8 cellular contexts compared by ENCODE assay signal in genomic region chr16:68447721-68448359, GRCh38. TPM values are rescaled to one million over a fixed set of nuclear protein-coding genes. Genes with fewer than 3 reads are reported as not detected.
A peak's percentile ranks its signal among the peaks of the same experiment; 100 is the strongest.
DNase-seq lines count a peak whose midpoint lies in the region; TF ChIP-seq lines count a peak whose summit lies in the region.

No MANE protein-coding gene starts in this region.

- H3F3A ChIP-seq in GM23248 (ENCODE audit: insufficient read depth), result peaks cover 6% of the 10 kb centered on the region; the same call in 1 of the 2 replicates
- no peaks in the 10 kb centered on the region for H3F3A ChIP-seq in OCI-LY1 (ENCODE audit: insufficient read depth, low read length)

- no peak for TF ChIP-seq CTCF in GM12864 (IDR thresholded peaks at IDR 0.05; ENCODE audit: low read depth, low read length, missing control alignments)
- no peak for TF ChIP-seq CTCF in OCI-LY1 (IDR thresholded peaks at IDR 0.05; ENCODE audit: low read length)
- no peak for TF ChIP-seq CTCF in esophagus muscularis mucosa (IDR thresholded peaks at IDR 0.05)
- no peak for TF ChIP-seq CTCF in parathyroid adenoma (IDR thresholded peaks at IDR 0.05)

- no peak for TF ChIP-seq POLR2A in esophagus muscularis mucosa (IDR thresholded peaks at IDR 0.05; ENCODE audit: low read depth)

- H3K9ac ChIP-seq in GM23248 (no peak overlapping the region), OCI-LY1 (ENCODE audit: low read length) (no peak overlapping the region), parathyroid adenoma (no peak overlapping the region)

- whole genome bisulfite sequencing in GM23248 (ENCODE audit: low coverage in 1 of 2, low lambda C conversion rate in 2 of 2, missing lambda C conversion rate in 2 of 2), 2 experiments, result 6 to 8% methylated on average over 29 to 34 of the region's 35 CpGs
- 0% methylated on average over 11 of the region's 35 CpGs for WGBS in esophagus muscularis mucosa

- in situ Hi-C loops in GM23248 (cut with MboI), result no loop called here

- H3K36me3 ChIP-seq in GM23248 (ENCODE audit: low read depth) (no peaks in the 10 kb centered on the region), OCI-LY1 (ENCODE audit: insufficient read depth, low read length) (no peaks in the 10 kb centered on the region), esophagus muscularis mucosa (no peaks in the 10 kb centered on the region), parathyroid adenoma (ENCODE audit: control insufficient read depth, insufficient read depth, low read length) (no peaks in the 10 kb centered on the region)

- no peaks in the 10 kb centered on the region for H3K9me3 ChIP-seq in GM23248 (ENCODE audit: low read depth)
- no peaks in the 10 kb centered on the region for H3K9me3 ChIP-seq in OCI-LY1 (ENCODE audit: low read length)
- H3K9me3 ChIP-seq in esophagus muscularis mucosa, result no peaks in the 10 kb centered on the region
- H3K9me3 ChIP-seq in parathyroid adenoma (ENCODE audit: control insufficient read depth, low read length), result no peaks in the 10 kb centered on the region

- DNase-seq in GM12864 (ENCODE audit: low read depth) (no peak), GM23248 (no peak), esophagus muscularis mucosa (ENCODE audit: extremely low spot score) (no peak), DMS114 treated with DMSO at 0.1 percent for 48 hours (lab: John Stamatoyannopoulos, UW; ENCODE audit: unreplicated experiment) (no peak), NCI-H774 (lab: John Stamatoyannopoulos, UW) (no peak), SIG-M5 (lab: John Stamatoyannopoulos, UW) (no peak)

- no peak overlapping the region for H2AFZ ChIP-seq in GM23248
- H2AFZ ChIP-seq in OCI-LY1 (ENCODE audit: low read length), result no peak overlapping the region
- H2AFZ ChIP-seq in parathyroid adenoma, result peak overlapping the region; percentile 90

- H3K79me2 ChIP-seq in GM23248 (ENCODE audit: insufficient read depth), result no peaks in the 10 kb centered on the region
- no peaks in the 10 kb centered on the region for H3K79me2 ChIP-seq in OCI-LY1 (ENCODE audit: insufficient read depth, low read length)
- H3K79me2 ChIP-seq in parathyroid adenoma, result peaks cover 2% of the 10 kb centered on the region

- intact Hi-C loops in esophagus muscularis mucosa (cut with DNase I), result no loop called here

- peak overlapping the region; percentile 47 for H3K4me3 ChIP-seq in GM12864 (ENCODE audit: low read depth, low read length)
- peak overlapping the region; percentile 73 for H3K4me3 ChIP-seq in GM23248
- H3K4me3 ChIP-seq in OCI-LY1 (ENCODE audit: low read depth, low read length, poor library complexity, severe bottlenecking), result peak overlapping the region; percentile 34
- H3K4me3 ChIP-seq in esophagus muscularis mucosa, result peak overlapping the region; percentile 52 to 63 (median 62)
- H3K4me3 ChIP-seq in parathyroid adenoma (ENCODE audit: low read depth, low read length), result peak overlapping the region; percentile 30

- H3K9me2 ChIP-seq in GM23248 (ENCODE audit: insufficient read depth) (no peaks in the 10 kb centered on the region), OCI-LY1 (ENCODE audit: low read depth, low read length) (no peaks in the 10 kb centered on the region)

- H3K27ac ChIP-seq in GM23248 (no peak overlapping the region), OCI-LY1 (ENCODE audit: low read depth, low read length, poor library complexity, severe bottlenecking) (no peak overlapping the region), esophagus muscularis mucosa (replicated peaks in 1 of 4) (no peak overlapping the region), parathyroid adenoma (no peak overlapping the region)

- H3K4me2 ChIP-seq in GM23248 (ENCODE audit: unreplicated experiment) (peak overlapping the region; percentile 48), OCI-LY1 (ENCODE audit: low read length) (peak overlapping the region; percentile 44), parathyroid adenoma (ENCODE audit: low read length) (peak overlapping the region; percentile 56)

- peaks cover 32% of the 10 kb centered on the region for H3K4me1 ChIP-seq in GM23248 (ENCODE audit: insufficient read depth)
- H3K4me1 ChIP-seq in OCI-LY1 (ENCODE audit: insufficient read depth, low read length, severe bottlenecking), result peaks cover 12% of the 10 kb centered on the region
- peaks cover 13 to 44% (median 34%) of the 10 kb centered on the region in 4 donors for H3K4me1 ChIP-seq in esophagus muscularis mucosa
- peaks cover 11% of the 10 kb centered on the region for H3K4me1 ChIP-seq in parathyroid adenoma

- no peaks in the 10 kb centered on the region for H3K27me3 ChIP-seq in GM23248 (replicated peaks; ENCODE audit: insufficient read depth)
- no peaks in the 10 kb centered on the region for H3K27me3 ChIP-seq in OCI-LY1 (ENCODE audit: insufficient read depth, low read length)
- H3K27me3 ChIP-seq in esophagus muscularis mucosa, result peaks cover 0 to 29% (median 0%) of the 10 kb centered on the region in 4 donors
- H3K27me3 ChIP-seq in parathyroid adenoma (ENCODE audit: control insufficient read depth, insufficient read depth, low read length), result no peaks in the 10 kb centered on the region

- H4K20me1 ChIP-seq in GM23248 (ENCODE audit: insufficient read depth), result no peaks in the 10 kb centered on the region
- H4K20me1 ChIP-seq in OCI-LY1 (ENCODE audit: insufficient read depth, low read length), result no peaks in the 10 kb centered on the region

- no peak for TF ChIP-seq EP300 in esophagus muscularis mucosa (IDR thresholded peaks at IDR 0.05)

RNA-seq across cellular contexts. Expression of gene SMPD3, which starts 0.5 kb away (rescaled TPM):
- total RNA-seq in GM23248 (2014; rRNA removed; shearing (Covaris generic)), result 0.32 TPM in 1 of 2 replicates, not detected in the other
- 0.24 and 0.32 TPM in 2 replicates for polyA plus RNA-seq in GM23248 (2016; fragmentation: Nextera tagmentation; extraction: Ambion mirVana)
- under 1 TPM; 0.32 to 0.92 (median 0.54) TPM for total RNA-seq in esophagus muscularis mucosa
